ENCODE assay signal across 1 cellular context in genomic region chr16:66374176-66374575, GRCh38.
TF ChIP-seq lines count a peak whose summit lies in the region.

No MANE protein-coding gene starts in this region.

TF ChIP-seq in K562, 482 proteins besides CTCF, POLR2A, EP300 and RAD21 (continued from another document):
- TF ChIP-seq ZNF592 (IDR thresholded peaks at IDR 0.05) (no peak), CBX3 (IDR thresholded peaks at IDR 0.05; ENCODE audit: borderline replicate concordance in 1 of 2, low read length in 2 of 2) (no peak), ZBTB9 (CRISPR knock-in tag; IDR thresholded peaks at IDR 0.05) (no peak), ZNF511 (CRISPR knock-in tag; IDR thresholded peaks at IDR 0.05) (no peak), NR2C2 (CRISPR knock-in tag; IDR thresholded peaks at IDR 0.05) (no peak), NR2C2 (tag; IDR thresholded peaks at IDR 0.05) (no peak), ZNF77 (CRISPR knock-in tag; IDR thresholded peaks at IDR 0.05) (no peak), CBFA2T2 (conservative IDR thresholded peaks at IDR 0.05) (no peak), ZNF124 (CRISPR knock-in tag; IDR thresholded peaks at IDR 0.05) (no peak), ZNF655 (CRISPR knock-in tag; IDR thresholded peaks at IDR 0.05) (no peak), POLR2AphosphoS5 (IDR thresholded peaks at IDR 0.05; ENCODE audit: control insufficient read depth, insufficient read depth, low read depth, low read length) (no peak), FOSL1 (tag; conservative IDR thresholded peaks at IDR 0.05) (no peak), ZNF507 (tag; conservative IDR thresholded peaks at IDR 0.05) (no peak), ZC3H4 (CRISPR knock-in tag; IDR thresholded peaks at IDR 0.05; ENCODE audit: borderline replicate concordance) (no peak), ARID4B (CRISPR knock-in tag; IDR thresholded peaks at IDR 0.05) (no peak)
